14 cellular contexts compared by ENCODE assay signal in genomic region chr11:126072141-126072741, GRCh38. TPM values are rescaled to one million over a fixed set of nuclear protein-coding genes. Genes with fewer than 3 reads are reported as not detected.
DNase-seq lines count a peak whose midpoint lies in the region; ATAC-seq, FAIRE-seq and TF ChIP-seq lines count a peak whose summit lies in the region.
"Had no signal": no experiment of that assay in that cellular context is flagged by ENCODE, and none has a peak within 500 bp of the region (broad histone marks: within the 10 kb centered on the region; RNA-seq: fewer than 3 reads in every experiment).

No MANE protein-coding gene starts in this region.

- TF ChIP-seq EP300 in H1 (IDR thresholded peaks at IDR 0.05; ENCODE audit: borderline replicate concordance in 1 of 2, low read depth in 2 of 2, low read length in 2 of 2): no peak

- no peak for TF ChIP-seq CTCF in H1 (IDR thresholded peaks at IDR 0.05; ENCODE audit: control extremely low read depth in 1 of 3, insufficient read depth in 1 of 3, low read depth in 1 of 3, low read length in 3 of 3)
- TF ChIP-seq CTCF in type B pancreatic cell (conservative IDR thresholded peaks at IDR 0.05): no peak

- no peaks in the 10 kb centered on the region for H3K36me3 ChIP-seq in H1 (ENCODE audit: control insufficient read depth in 2 of 4, insufficient read depth in 4 of 4, low read length in 3 of 4)

- H3K9ac ChIP-seq in H1 (replicated peaks in 1 of 4; ENCODE audit: extremely low read depth in 1 of 4, low read depth in 3 of 4, low read length in 3 of 4): no peak overlapping the region

- 67% methylated on average over 5 of the region's 5 CpGs; no CpG with 5 or more reads in 1 of the 2 experiments for WGBS in H1 (ENCODE audit: extremely low coverage in 1 of 2, insufficient coverage in 1 of 2, insufficient read length in 1 of 2, insufficient replicate concordance in 2 of 2, low coverage in 1 of 2, low lambda C conversion rate in 2 of 2, missing lambda C conversion rate in 1 of 2), 2 experiments

- CTCF ChIA-PET in H1 (lab: Charles Lee; ENCODE audit: partially characterized antibody): interaction anchor here (1.3 to 3.1 kb wide), 3 partner anchors 11 to 121 kb away, joined by 5 to 14 read pairs (median 7); no protein-coding TSS in a partner anchor

- H3K23ac ChIP-seq in H1 (ENCODE audit: insufficient read length): no peak overlapping the region

- no peak overlapping the region for H3K27ac ChIP-seq in H1 (ENCODE audit: low read depth, low read length)

- H4K91ac ChIP-seq in H1 (replicated peaks; ENCODE audit: insufficient read length, low read length): no peak overlapping the region

- no peak for TF ChIP-seq POLR2A in H1 (IDR thresholded peaks at IDR 0.05; ENCODE audit: control extremely low read depth in 1 of 2, low read depth in 2 of 2, low read length in 2 of 2)

- peaks cover 3% of the 10 kb centered on the region for H3K27me3 Mint-ChIP-seq in type B pancreatic cell

- peaks cover 0 to 16% (median 3%) of the 10 kb centered on the region in 4 experiments; a peak in 4 of 7 replicates for H3K4me1 ChIP-seq in H1 (replicated peaks in 1 of 4; ENCODE audit: control insufficient read depth in 3 of 4, insufficient read depth in 4 of 4, low read length in 3 of 4)

- H4K20me1 ChIP-seq in H1 (replicated peaks in 1 of 2; ENCODE audit: control insufficient read depth in 1 of 2, insufficient read depth in 2 of 2, low read length in 2 of 2): no peaks in the 10 kb centered on the region

- H3K56ac ChIP-seq in H1 (replicated peaks; ENCODE audit: insufficient read length, low read depth, low read length): no peak overlapping the region

- no peaks in the 10 kb centered on the region for H3K23me2 ChIP-seq in H1 (ENCODE audit: low read depth, low read length)

- no peak overlapping the region for H3K4ac ChIP-seq in H1 (replicated peaks; ENCODE audit: insufficient read length, low read depth, low read length)

- H4K8ac ChIP-seq in H1 (ENCODE audit: extremely low read depth, insufficient read depth, low read length): no peak overlapping the region

- no peak for ATAC-seq in HG02642 (IDR thresholded peaks at IDR 0.05; ENCODE audit: poor library complexity, unreplicated experiment)

- H3K14ac ChIP-seq in H1 (ENCODE audit: insufficient read length): no peak overlapping the region

- DNase-seq in NCI-H1417 (lab: John Stamatoyannopoulos, UW): peak in 2 of 3 experiments; percentile 11 to 70
- DNase-seq in NCI-H1417 treated with DMSO at 0.1 percent for 48 hours (lab: John Stamatoyannopoulos, UW): no peak
- DNase-seq in NCI-H748 (lab: John Stamatoyannopoulos, UW; ENCODE audit: unreplicated experiment): peak; percentile 93
- DNase-seq in H1 (ENCODE audit: low read depth in 1 of 2, low spot score in 2 of 2): no peak
- DNase-seq in type B pancreatic cell (ENCODE audit: extremely low spot score, unreplicated experiment): no peak
- DNase-seq in HTR-8/SVneo (ENCODE audit: insufficient read length, low spot score): no peak
- DNase-seq in T1000 (lab: John Stamatoyannopoulos, UW): no peak
- DNase-seq: 8988T; activated CD4-positive, alpha-beta T cell treated with anti-CD3 and anti-CD28 coated beads, Interleukin-2, amount 50 U/mL, for 48 hours; CD4-positive, CD25-positive, alpha-beta regulatory T cell; HCEC 1CT; Karpas-422 had no signal

- H2AK5ac ChIP-seq in H1 (ENCODE audit: low read depth, low read length): no peak overlapping the region

- POLR2A ChIA-PET in H1 (lab: Charles Lee; ENCODE audit: partially characterized antibody): no interaction called here

- TF ChIP-seq RAD21 in H1 (IDR thresholded peaks at IDR 0.05 in 1 of 2, conservative IDR thresholded peaks at IDR 0.05 in 1 of 2; ENCODE audit: low read depth in 2 of 2, low read length in 2 of 2): no peak

- H3K4me1 Mint-ChIP-seq in type B pancreatic cell (ENCODE audit: unreplicated experiment): peaks cover 24% of the 10 kb centered on the region
- H3K4me1 Mint-ChIP-seq: CD4-positive, CD25-positive, alpha-beta regulatory T cell had no signal

- peak overlapping the region; percentile 29; the same call in 1 of the 2 replicates for H2AFZ ChIP-seq in H1 (ENCODE audit: low read length)

- H2BK120ac ChIP-seq in H1 (replicated peaks; ENCODE audit: low read depth, low read length): no peak overlapping the region

- H2BK15ac ChIP-seq in H1 (ENCODE audit: low read length): no peak overlapping the region

- peaks cover 4% of the 10 kb centered on the region for H3K9me3 Mint-ChIP-seq in type B pancreatic cell
- H3K9me3 Mint-ChIP-seq: CD4-positive, CD25-positive, alpha-beta regulatory T cell had no signal

- H2BK12ac ChIP-seq in H1 (ENCODE audit: low read depth, low read length): no peak overlapping the region

- no peaks in the 10 kb centered on the region for H3K27me3 ChIP-seq in H1 (replicated peaks in 1 of 4; ENCODE audit: control insufficient read depth in 3 of 4, extremely low read depth in 1 of 4, insufficient read depth in 3 of 4, low read length in 3 of 4)

- peak overlapping the region in 1 of 4 experiments; percentile 28; a peak in 1 of 8 replicates for H3K4me3 ChIP-seq in H1 (ENCODE audit: extremely low read depth in 1 of 4, insufficient read depth in 2 of 4, low read depth in 3 of 4, low read length in 4 of 4)
- H3K4me3 ChIP-seq: lung had no signal

- peak overlapping the region; percentile 57 for H2BK20ac ChIP-seq in H1 (ENCODE audit: low read length)

- peak overlapping the region in 1 of 2 experiments; percentile 42; a peak in 2 of 4 replicates for H3K4me2 ChIP-seq in H1 (ENCODE audit: insufficient read depth in 1 of 2, low read depth in 2 of 2, low read length in 2 of 2)

- no peak overlapping the region for H4K5ac ChIP-seq in H1 (ENCODE audit: insufficient read length, low read depth, low read length)

- H2BK5ac ChIP-seq in H1 (ENCODE audit: low read depth, low read length): no peak overlapping the region; the same call in 1 of the 2 replicates

- no peaks in the 10 kb centered on the region for H3K9me3 ChIP-seq in H1 (ENCODE audit: insufficient read depth in 2 of 2, low read depth in 1 of 2, low read length in 1 of 2)

- H3K79me2 ChIP-seq in H1 (ENCODE audit: control insufficient read depth in 1 of 2, insufficient read depth in 2 of 2, low read length in 2 of 2): no peaks in the 10 kb centered on the region

- FAIRE-seq in H1 (lab: Jason Lieb, UNC): peak; percentile 89
- FAIRE-seq in HTR-8/SVneo (lab: Jason Lieb, UNC): no peak

- H3K4me3 Mint-ChIP-seq in type B pancreatic cell: no peak overlapping the region
- H3K4me3 Mint-ChIP-seq: CD4-positive, CD25-positive, alpha-beta regulatory T cell had no signal

- no peaks in the 10 kb centered on the region for H3K36me3 Mint-ChIP-seq in type B pancreatic cell
- H3K36me3 Mint-ChIP-seq: CD4-positive, CD25-positive, alpha-beta regulatory T cell had no signal

- peak overlapping the region; percentile 12 for H3K27ac Mint-ChIP-seq in type B pancreatic cell
- H3K27ac Mint-ChIP-seq: CD4-positive, CD25-positive, alpha-beta regulatory T cell had no signal

- no peak overlapping the region for H3K18ac ChIP-seq in H1 (ENCODE audit: extremely low read depth, low read length)

- H3K79me1 ChIP-seq in H1 (ENCODE audit: low read depth, low read length): no peaks in the 10 kb centered on the region

TF ChIP-seq in H1, 55 proteins besides CTCF, POLR2A, EP300 and RAD21:
- TF ChIP-seq SIX5 (IDR thresholded peaks at IDR 0.05; ENCODE audit: low read depth, low read length): 0 out of 2 replicates have a peak, but pooled peaks have one; percentile 17
- no peak for TF ChIP-seq MAFK (IDR thresholded peaks at IDR 0.05; ENCODE audit: low read depth, low read length)

RNA-seq across cellular contexts. Expression of gene CDON, which starts 9.6 kb away (rescaled TPM):
- 32.5 and 32.9 TPM in 2 replicates for total RNA-seq in H1 (2021; fragmentation: NEBNext Ultra II Directional; extraction: Animal tissue kit (Norgen Biotek cat#: 25700))
- polyA plus RNA-seq in H1 (2011; rRNA removed): 11.0 and 11.5 TPM in 2 replicates
- polyA plus RNA-seq in H1 (2011; cell fraction: cytosol; rRNA removed): 9.9 TPM
- polyA plus RNA-seq in H1 (2011; cell fraction: nucleus; rRNA removed): 17.0 TPM
- 8.7 to 16.6 TPM (median 13.3 TPM) in 4 replicates for polyA plus RNA-seq in H1 (2012, experiment 1 of 2)
- 1.1 TPM for polyA plus RNA-seq in H1 (2012, experiment 2 of 2)
- polyA plus RNA-seq in H1 (2013, experiment 1 of 2): 13.0 TPM
- 14.4 TPM for polyA plus RNA-seq in H1 (2013, experiment 2 of 2)
- 38.4 and 52.2 TPM in 2 replicates for polyA minus RNA-seq in H1 (2011; rRNA and poly(A)+ RNA removed)
- polyA minus RNA-seq in H1 (2011; cell fraction: cytosol; rRNA and poly(A)+ RNA removed): 25.5 TPM
- 43.3 TPM for polyA minus RNA-seq in H1 (2011; cell fraction: nucleus; rRNA and poly(A)+ RNA removed)
- 23.5 and 157 TPM in 2 replicates for total RNA-seq in type B pancreatic cell (ENCODE audit: low replicate concordance)

Comparison
In these comparisons a context has a peak if more than half of its experiments do, and no peak if none do; other contexts are left out.
1. DNase-seq: peak in NCI-H1417 (2 of 3) and NCI-H748 (single experiment); none in NCI-H1417 treated with DMSO at 0.1 percent for 48 hours (single experiment), H1 (0 of 2), type B pancreatic cell (single experiment), HTR-8/SVneo (single experiment) and T1000 (single experiment).